35 cellular contexts compared by ENCODE assay signal in the genomic region with DNA sequence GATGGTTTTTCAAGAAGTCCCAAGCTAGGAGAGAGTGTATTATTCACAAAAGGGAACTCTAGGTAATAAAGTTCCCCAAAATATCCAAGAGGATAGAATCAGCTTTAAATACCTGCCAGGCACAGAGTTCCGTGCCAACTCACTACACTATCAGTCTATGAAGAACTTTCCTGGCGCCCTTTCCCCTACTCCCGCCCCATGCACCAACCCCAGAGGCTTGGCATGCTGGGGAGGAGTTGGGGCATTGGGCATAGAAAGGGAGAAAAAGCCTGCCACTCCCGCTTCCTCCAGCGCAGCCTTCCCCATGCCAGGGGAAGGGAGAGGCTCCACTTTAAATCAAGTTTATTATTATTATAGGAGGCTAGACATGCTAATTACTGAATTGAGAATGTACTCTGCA.
"Had no signal": no experiment of that assay in that cellular context is flagged by ENCODE, and none has a peak within 500 bp of the region (broad histone marks: within the 10 kb centered on the region; RNA-seq: fewer than 3 reads in every experiment).

No MANE protein-coding gene starts in this region.

- H3K4me1 ChIP-seq: Peyer's patch had no signal

- H3K9me3 Mint-ChIP-seq: activated naive CD8-positive, alpha-beta T cell treated with anti-CD3 and anti-CD28 coated beads, Interleukin-2, amount 50 U/mL, for 24 hours; T-helper 2 cell treated with Interferon-gamma antibody and Interleukin-4, amounts not matched to agents 5 μg/mL and 100 μg/mL, for 36 hours had no signal

- DNase-seq: activated CD4-positive, alpha-beta memory T cell treated with anti-CD3 and anti-CD28 coated beads, Interleukin-2, amount 10 ng/mL, durations not matched to agents 7 days and 5 days; activated CD4-positive, alpha-beta T cell treated with anti-CD3 and anti-CD28 coated beads for 4 hours; activated CD4-positive, alpha-beta T cell treated with anti-CD3 and anti-CD28 coated beads, Interleukin-2, amount 50 U/mL, for 1 hour; activated CD8-positive, alpha-beta memory T cell treated with anti-CD3 and anti-CD28 coated beads for 24 hours; activated CD8-positive, alpha-beta memory T cell treated with anti-CD3 and anti-CD28 coated beads, Interleukin-2, amount 10 ng/mL, durations not matched to agents 7 days and 5 days; activated CD8-positive, alpha-beta memory T cell treated with anti-CD3 and anti-CD28 coated beads, Interleukin-2, amount 50 U/mL, for 48 hours; activated effector memory CD4-positive, alpha-beta T cell treated with Interleukin-2 at 50 U/mL for 16 hours; activated naive CD4-positive, alpha-beta T cell treated with anti-CD3 and anti-CD28 coated beads, Interleukin-2, amount 10 ng/mL, durations not matched to agents 7 days and 5 days; activated naive CD8-positive, alpha-beta T cell treated with anti-CD3 and anti-CD28 coated beads, Interleukin-2, amount 50 U/mL, for 24 hours; activated T-cell treated with anti-CD3 and anti-CD28 coated beads, Interleukin-2, amount 50 U/mL, for 48 hours; aorta; brain microvascular endothelial cell; Karpas-422; KBM-7; MG63; NCI-H1048; NCI-H1105 treated with DMSO at 0.1 percent for 48 hours; NCI-H1436; NCI-H1694; NCI-H1930; NCI-H2081 treated with DMSO at 0.1 percent for 48 hours; NCI-H345; NCI-H526; NCI-H748 treated with DMSO at 0.1 percent for 48 hours; NK-92 treated with Interleukin-12 subunit alpha and Interleukin-12 subunit beta, amount 100 ng/mL, for 24 hours; PC-3; Peyer's patch; RPMI8226 had no signal

- H3K4me3 ChIP-seq: cardiac muscle cell, MG63, Peyer's patch, SK-N-MC had no signal

- H3K27me3 Mint-ChIP-seq: IgD-negative memory B cell had no signal

- H3K27ac Mint-ChIP-seq: activated CD4-positive, alpha-beta memory T cell treated with anti-CD3 and anti-CD28 coated beads, Interleukin-2, amount 10 ng/mL, durations not matched to agents 7 days and 5 days; activated CD8-positive, alpha-beta memory T cell treated with anti-CD3 and anti-CD28 coated beads, Interleukin-2, amount 10 ng/mL, durations not matched to agents 7 days and 5 days; activated naive CD4-positive, alpha-beta T cell treated with anti-CD3 and anti-CD28 coated beads, Interleukin-2, amount 10 ng/mL, durations not matched to agents 7 days and 5 days; activated naive CD8-positive, alpha-beta T cell; activated naive CD8-positive, alpha-beta T cell treated with anti-CD3 and anti-CD28 coated beads, Interleukin-2, amount 50 U/mL, for 24 hours; IgD-negative memory B cell; T-helper 1 cell treated with Interleukin-12 subunit alpha and Interleukin-12 subunit beta and Interleukin-4 antibody, amounts not matched to agents 30 μg/mL and 1 μg/mL, for 36 hours; T-helper 2 cell treated with Interferon-gamma antibody and Interleukin-4, amounts not matched to agents 5 μg/mL and 100 μg/mL, for 36 hours had no signal

- H3K27ac ChIP-seq: brain microvascular endothelial cell, cardiac muscle cell, Peyer's patch, SK-N-MC had no signal

- H3K4me1 Mint-ChIP-seq: activated CD4-positive, alpha-beta memory T cell treated with anti-CD3 and anti-CD28 coated beads, Interleukin-2, amount 10 ng/mL, durations not matched to agents 7 days and 5 days; activated CD8-positive, alpha-beta memory T cell treated with anti-CD3 and anti-CD28 coated beads, Interleukin-2, amount 10 ng/mL, durations not matched to agents 7 days and 5 days; activated naive CD4-positive, alpha-beta T cell treated with anti-CD3 and anti-CD28 coated beads, Interleukin-2, amount 10 ng/mL, durations not matched to agents 7 days and 5 days; activated naive CD8-positive, alpha-beta T cell treated with anti-CD3 and anti-CD28 coated beads, Interleukin-2, amount 50 U/mL, for 24 hours had no signal

- H3K36me3 ChIP-seq: brain microvascular endothelial cell, cardiac muscle cell, MG63, Peyer's patch had no signal

- H3K36me3 Mint-ChIP-seq: activated naive CD4-positive, alpha-beta T cell treated with anti-CD3 and anti-CD28 coated beads, Interleukin-2, amount 10 ng/mL, durations not matched to agents 7 days and 5 days had no signal

- H3K27me3 ChIP-seq: brain microvascular endothelial cell, MG63, Peyer's patch had no signal

- H3K9me3 ChIP-seq: MG63, Peyer's patch had no signal

- H3K4me3 Mint-ChIP-seq: activated CD4-positive, alpha-beta memory T cell treated with anti-CD3 and anti-CD28 coated beads, Interleukin-2, amount 10 ng/mL, durations not matched to agents 7 days and 5 days; activated CD8-positive, alpha-beta memory T cell treated with anti-CD3 and anti-CD28 coated beads, Interleukin-2, amount 10 ng/mL, durations not matched to agents 7 days and 5 days; activated naive CD4-positive, alpha-beta T cell treated with anti-CD3 and anti-CD28 coated beads, Interleukin-2, amount 10 ng/mL, durations not matched to agents 7 days and 5 days; activated naive CD8-positive, alpha-beta T cell; activated naive CD8-positive, alpha-beta T cell treated with anti-CD3 and anti-CD28 coated beads, Interleukin-2, amount 50 U/mL, for 24 hours; IgD-negative memory B cell; T-helper 1 cell treated with Interleukin-12 subunit alpha and Interleukin-12 subunit beta and Interleukin-4 antibody, amounts not matched to agents 30 μg/mL and 1 μg/mL, for 36 hours; T-helper 2 cell treated with Interferon-gamma antibody and Interleukin-4, amounts not matched to agents 5 μg/mL and 100 μg/mL, for 36 hours had no signal

- ATAC-seq: activated CD4-positive, CD25-positive, alpha-beta regulatory T cell treated with anti-CD3 and anti-CD28 coated beads, Interleukin-2, amount 50 U/mL, for 24 hours; activated CD8-positive, alpha-beta memory T cell treated with anti-CD3 and anti-CD28 coated beads, Interleukin-2, amount 10 ng/mL, durations not matched to agents 7 days and 5 days; activated naive CD8-positive, alpha-beta T cell treated with anti-CD3 and anti-CD28 coated beads, Interleukin-2, amount 50 U/mL, for 24 hours; PC-3 had no signal
